In genomic region chr9:76571288-76572204, GRCh38 we compare ENCODE assay signal across 8 cellular contexts.
DNase-seq lines count a peak whose midpoint lies in the region; ATAC-seq and TF ChIP-seq lines count a peak whose summit lies in the region.

No MANE protein-coding gene starts in this region.

- H3K27ac Mint-ChIP-seq in T-cell = no peak overlapping the region

- no peak for TF ChIP-seq POLR2A in spleen (IDR thresholded peaks at IDR 0.05)

- CTCF ChIA-PET in T-cell (lab: Charles Lee) = interaction anchor here in 1 of 2 donors (0.5 kb wide), 1 partner anchor 97 kb away, joined by 3 read pairs; no protein-coding TSS in a partner anchor

- H3K9me3 ChIP-seq in spleen = peaks cover 0 to 10% (median 2%) of the 10 kb centered on the region in 8 donors

- no peaks in the 10 kb centered on the region for H3K36me3 Mint-ChIP-seq in T-cell

- H3K4me3 ChIP-seq in fibroblast of villous mesenchyme (ENCODE audit: low read depth, low read length) (peak overlapping the region; percentile 39), spleen (peak overlapping the region; percentile 29 to 67 (median 46))

- peaks cover 0 to 5% (median 0%) of the 10 kb centered on the region in 7 donors for H3K27me3 ChIP-seq in spleen (replicated peaks in 1 of 7)

- POLR2A ChIA-PET in T-cell (lab: Charles Lee) = no interaction called here

- H3K27me3 Mint-ChIP-seq in T-cell = peaks cover 26 to 41% of the 10 kb centered on the region in 2 donors

- intact Hi-C loops in spleen (cut with DNase I; ENCODE audit: low total_unique reads) = no loop called here

- ATAC-seq in HG02870 (IDR thresholded peaks at IDR 0.05; ENCODE audit: unreplicated experiment) (peak; percentile 90), T-cell (replicated peaks in 1 of 4) (no peak)

- peaks cover 0 to 72% (median 26%) of the 10 kb centered on the region in 6 donors for H3K4me1 ChIP-seq in spleen

- peak overlapping the region in 7 of 8 donors; percentile 24 to 84 (median 74) for H3K27ac ChIP-seq in spleen

- H3K4me1 Mint-ChIP-seq in T-cell = peaks cover 6 to 33% (median 20%) of the 10 kb centered on the region in 3 donors

- 9 to 29% (median 18%) methylated on average over 40 of the region's 40 CpGs for WGBS in spleen, 5 donors

- peaks cover 6 to 10% (median 9%) of the 10 kb centered on the region in 3 donors for H3K9me3 Mint-ChIP-seq in T-cell

- no peaks in the 10 kb centered on the region for H3K36me3 ChIP-seq in spleen

- DNase-seq in SKM-1 treated with dmso at 0.1 percent for 144 hours (lab: John Stamatoyannopoulos, UW; ENCODE audit: unreplicated experiment) (peak; percentile 41), SKM-1 (lab: John Stamatoyannopoulos, UW; ENCODE audit: unreplicated experiment) (no peak), T-cell (no peak), fibroblast of villous mesenchyme (ENCODE audit: low read depth) (peak; percentile 39), spleen (peak; percentile 78), activated gamma-delta T cell (lab: John Stamatoyannopoulos, UW) (no peak), DMS53 (lab: John Stamatoyannopoulos, UW) (no peak)

- H3K4me3 Mint-ChIP-seq in T-cell = peak overlapping the region; percentile 46 to 69 (median 61)

- TF ChIP-seq CTCF in fibroblast of villous mesenchyme (IDR thresholded peaks at IDR 0.05; ENCODE audit: insufficient read depth, low read depth, low read length) (no peak), spleen (IDR thresholded peaks at IDR 0.05 in 8 of 11, conservative IDR thresholded peaks at IDR 0.05 in 3 of 11) (no peak)

Comparison
In these comparisons a context has a peak if more than half of its experiments do, and no peak if none do; other contexts are left out.
1. DNase-seq: peak in SKM-1 treated with dmso at 0.1 percent for 144 hours (single experiment), fibroblast of villous mesenchyme (single experiment) and spleen (single experiment); none in SKM-1 (single experiment), T-cell (0 of 34), activated gamma-delta T cell (single experiment) and DMS53 (single experiment).